ENCODE assay signal across 9 cellular contexts in genomic region chr19:18418034-18418724, GRCh38. TPM values are rescaled to one million over a fixed set of nuclear protein-coding genes. Genes with fewer than 3 reads are reported as not detected.
A peak's percentile ranks its signal among the peaks of the same experiment; 100 is the strongest.
DNase-seq lines count a peak whose midpoint lies in the region; ATAC-seq and TF ChIP-seq lines count a peak whose summit lies in the region.
"Had no signal": no experiment of that assay in that cellular context is flagged by ENCODE, and none has a peak within 500 bp of the region (broad histone marks: within the 10 kb centered on the region; RNA-seq: fewer than 3 reads in every experiment).

No MANE protein-coding gene starts in this region.

- H3K27ac ChIP-seq in esophagus squamous epithelium: peak overlapping the region; percentile 67 to 94 (median 92)
- H3K27ac ChIP-seq in parathyroid adenoma: peak overlapping the region; percentile 88

- H3K9ac ChIP-seq in parathyroid adenoma: no peak overlapping the region

- no peaks in the 10 kb centered on the region for H3K9me3 ChIP-seq in T-helper 17 cell (ENCODE audit: control insufficient read depth, low read length, poor library complexity, severe bottlenecking)
- no peaks in the 10 kb centered on the region for H3K9me3 ChIP-seq in esophagus squamous epithelium
- no peaks in the 10 kb centered on the region for H3K9me3 ChIP-seq in parathyroid adenoma (ENCODE audit: control insufficient read depth, low read length)

- H3K36me3 ChIP-seq in esophagus squamous epithelium (no peaks in the 10 kb centered on the region), parathyroid adenoma (ENCODE audit: control insufficient read depth, insufficient read depth, low read length) (no peaks in the 10 kb centered on the region)

- no peak for TF ChIP-seq POLR2A in esophagus squamous epithelium (IDR thresholded peaks at IDR 0.05)

- peaks cover 67% of the 10 kb centered on the region for H3K4me1 Mint-ChIP-seq in T-helper 17 cell

- peak overlapping the region; percentile 97 for H3K4me3 Mint-ChIP-seq in T-helper 17 cell

- peak overlapping the region; percentile 93 for H2AFZ ChIP-seq in parathyroid adenoma

- H3K4me1 ChIP-seq in esophagus squamous epithelium (peaks cover 62 to 88% (median 63%) of the 10 kb centered on the region in 3 donors), parathyroid adenoma (peaks cover 20% of the 10 kb centered on the region)

- no peaks in the 10 kb centered on the region for H3K36me3 Mint-ChIP-seq in T-helper 17 cell (ENCODE audit: low read depth)

- peak overlapping the region; percentile 90 for H3K4me2 ChIP-seq in parathyroid adenoma (ENCODE audit: low read length)

- 7 to 16% methylated on average over 5 to 10 of the region's 39 CpGs for WGBS in esophagus squamous epithelium, 2 donors

- H3K27me3 ChIP-seq in esophagus squamous epithelium: peaks cover 0 to 31% (median 0%) of the 10 kb centered on the region in 4 donors
- no peaks in the 10 kb centered on the region for H3K27me3 ChIP-seq in parathyroid adenoma (ENCODE audit: control insufficient read depth, insufficient read depth, low read length)

- TF ChIP-seq CTCF in GM12875 (IDR thresholded peaks at IDR 0.05; ENCODE audit: borderline replicate concordance, insufficient read depth, low read depth, low read length) (no peak), esophagus squamous epithelium (IDR thresholded peaks at IDR 0.05) (no peak), parathyroid adenoma (IDR thresholded peaks at IDR 0.05) (no peak)

- intact Hi-C loops in esophagus squamous epithelium (cut with DNase I): no loop called here

- no peaks in the 10 kb centered on the region for H3K27me3 Mint-ChIP-seq in T-helper 17 cell

- peak overlapping the region; percentile 7 for H3K4me3 ChIP-seq in GM12875 (ENCODE audit: low read depth, low read length)
- H3K4me3 ChIP-seq in esophagus squamous epithelium: peak overlapping the region in 3 of 4 donors; percentile 57 to 90 (median 74)
- H3K4me3 ChIP-seq in parathyroid adenoma (ENCODE audit: low read depth, low read length): peak overlapping the region; percentile 63

- peak overlapping the region; percentile 83 for H3K27ac Mint-ChIP-seq in T-helper 17 cell

- no peaks in the 10 kb centered on the region for H3K79me2 ChIP-seq in parathyroid adenoma

- ATAC-seq in T-helper 17 cell (peak; percentile 17), GM21367 (IDR thresholded peaks at IDR 0.05; ENCODE audit: unreplicated experiment) (no peak), HG03108 (IDR thresholded peaks at IDR 0.05; ENCODE audit: unreplicated experiment) (no peak), HG02610 (IDR thresholded peaks at IDR 0.05; ENCODE audit: unreplicated experiment) (no peak)

- DNase-seq in T-helper 17 cell: no peak
- no peak for DNase-seq in esophagus squamous epithelium (lab: John Stamatoyannopoulos, UW)
- DNase-seq in medulla oblongata (ENCODE audit: extremely low spot score): no peak

RNA-seq across cellular contexts. Expression of gene SSBP4, which starts 1.0 kb away (rescaled TPM):
- 100 to 1,000 TPM; 112 to 113 TPM for total RNA-seq in T-helper 17 cell
- total RNA-seq in esophagus squamous epithelium: 10 to 100 TPM; 23.7 to 48.1 (median 26.1) TPM

RNA-seq across cellular contexts. Expression of gene ISYNA1, which starts 19.8 kb away (rescaled TPM):
- total RNA-seq in T-helper 17 cell (10 to 100 TPM; 37.6 to 39.6 TPM), esophagus squamous epithelium (10 to 100 TPM in 3 of 4 donors, 1 to 10 TPM in 1; 8.1 to 24.4 (median 14.4) TPM)

RNA-seq across cellular contexts. Expression of gene LRRC25, which starts 20.8 kb away (rescaled TPM):
- total RNA-seq in T-helper 17 cell (1 to 10 TPM in 1 of 2 donors, under 1 TPM in 1; 0.63 to 3.2 TPM), esophagus squamous epithelium (10 to 100 TPM in 1 of 4 donors, 1 to 10 TPM in 1, under 1 TPM in 2; 0.53 to 10.3 (median 1.9) TPM)
- total RNA-seq: M059J had no signal

RNA-seq across cellular contexts. Expression of gene GDF15, which starts 32.2 kb away (rescaled TPM):
- total RNA-seq in T-helper 17 cell (under 1 TPM; 0.29 to 0.85 TPM), esophagus squamous epithelium (1 to 10 TPM in 1 of 4 donors, under 1 TPM in 1, not detected in 2; 0.76 to 2.3 TPM)

Comparison
In these comparisons a context has a peak if more than half of its experiments do, and no peak if none do; other contexts are left out.
1. H3K4me3 ChIP-seq: peak in every context shown above with its lines; median percentile 74 in esophagus squamous epithelium; 63 in parathyroid adenoma; 7 in GM12875.